In genomic region chr13:66703597-66703996, GRCh38 we compare ENCODE assay signal across 19 cellular contexts.
DNase-seq lines count a peak whose midpoint lies in the region; ATAC-seq and TF ChIP-seq lines count a peak whose summit lies in the region.
"Had no signal": no experiment of that assay in that cellular context is flagged by ENCODE, and none has a peak within 500 bp of the region (broad histone marks: within the 10 kb centered on the region; RNA-seq: fewer than 3 reads in every experiment).

No MANE protein-coding gene starts in this region.

- no peaks in the 10 kb centered on the region for H3K4me1 ChIP-seq in HEK293 (ENCODE audit: control insufficient read depth, insufficient read depth, low read length)
- H3K4me1 ChIP-seq in OCI-LY1 (ENCODE audit: insufficient read depth, low read length, severe bottlenecking), result peaks cover 13% of the 10 kb centered on the region
- H3K4me1 ChIP-seq: Caco-2 had no signal

- ATAC-seq in HG02678 (IDR thresholded peaks at IDR 0.05; ENCODE audit: unreplicated experiment) (no peak), Right ventricle myocardium superior (ENCODE audit: poor library complexity) (no peak)
- ATAC-seq: HepG2 had no signal

- peak overlapping the region; percentile 13; the same call in 1 of the 2 replicates for H2AFZ ChIP-seq in OCI-LY1 (ENCODE audit: low read length)
- H2AFZ ChIP-seq: GM23248 had no signal

- no peaks in the 10 kb centered on the region for H3K9me3 ChIP-seq in HEK293 (ENCODE audit: control insufficient read depth, insufficient read depth, low read depth, low read length)
- H3K9me3 ChIP-seq in OCI-LY1 (ENCODE audit: low read length), result peaks cover 15% of the 10 kb centered on the region
- H3K9me3 ChIP-seq: Caco-2 had no signal

- H3K27ac ChIP-seq in HEK293 (ENCODE audit: extremely low read depth, low read depth, low read length) (no peak overlapping the region), OCI-LY1 (ENCODE audit: low read depth, low read length, poor library complexity, severe bottlenecking) (no peak overlapping the region)
- H3K27ac ChIP-seq: C4-2B, GM23248 had no signal

- no peaks in the 10 kb centered on the region for H3F3A ChIP-seq in OCI-LY1 (ENCODE audit: insufficient read depth, low read length)

- no peaks in the 10 kb centered on the region for H4K20me1 ChIP-seq in OCI-LY1 (ENCODE audit: insufficient read depth, low read length)

- DNase-seq in left kidney (ENCODE audit: low read depth, low spot score) (peak; percentile 67), progenitor cell of endocrine pancreas (ENCODE audit: low spot score, unreplicated experiment) (no peak), Right ventricle myocardium superior (no peak), occipital lobe (lab: John Stamatoyannopoulos, UW) (no peak)
- DNase-seq: ACHN; Caco-2; CD4-positive, alpha-beta T cell; DMS153; DMS79; GF-D8; GM23248; HCEC 1CT; KBM-7 had no signal

- H3K4me3 ChIP-seq in HEK293 (ENCODE audit: low read depth, low read length) (no peak overlapping the region), OCI-LY1 (ENCODE audit: low read depth, low read length, poor library complexity, severe bottlenecking) (no peak overlapping the region)
- H3K4me3 ChIP-seq: GM23248 had no signal

- CTCF ChIA-PET in HEK293 (lab: Yijun Ruan, JAX), result no interaction called here

- intact Hi-C loops in Right ventricle myocardium superior (cut with DNase I), result no loop called here

- TF ChIP-seq CTCF in HEK293 (tag by site-specific recombination; IDR thresholded peaks at IDR 0.05) (no peak), OCI-LY1 (IDR thresholded peaks at IDR 0.05; ENCODE audit: low read length) (no peak), progenitor cell of endocrine pancreas (IDR thresholded peaks at IDR 0.05; ENCODE audit: unreplicated experiment) (no peak)

- no peaks in the 10 kb centered on the region for H3K79me2 ChIP-seq in OCI-LY1 (ENCODE audit: insufficient read depth, low read length)

- no peak overlapping the region for H3K27ac Mint-ChIP-seq in progenitor cell of endocrine pancreas
- H3K27ac Mint-ChIP-seq: CD4-positive, alpha-beta T cell; IgD-negative memory B cell had no signal

- no peaks in the 10 kb centered on the region for H3K27me3 Mint-ChIP-seq in progenitor cell of endocrine pancreas
- H3K27me3 Mint-ChIP-seq: CD4-positive, alpha-beta T cell; IgD-negative memory B cell had no signal

- no peaks in the 10 kb centered on the region for H3K27me3 ChIP-seq in OCI-LY1 (ENCODE audit: insufficient read depth, low read length)

- peaks cover 4% of the 10 kb centered on the region for H3K4me1 Mint-ChIP-seq in progenitor cell of endocrine pancreas (ENCODE audit: low read depth)
- H3K4me1 Mint-ChIP-seq: IgD-negative memory B cell had no signal

- no peaks in the 10 kb centered on the region for H3K9me2 ChIP-seq in OCI-LY1 (ENCODE audit: low read depth, low read length)

- H3K4me2 ChIP-seq in OCI-LY1 (ENCODE audit: low read length), result no peak overlapping the region

- H3K9me3 Mint-ChIP-seq in progenitor cell of endocrine pancreas (ENCODE audit: low read depth), result no peaks in the 10 kb centered on the region
- H3K9me3 Mint-ChIP-seq: CD4-positive, alpha-beta T cell; IgD-negative memory B cell had no signal

- no peak overlapping the region for H3K4me3 Mint-ChIP-seq in progenitor cell of endocrine pancreas (ENCODE audit: low read depth)
- H3K4me3 Mint-ChIP-seq: CD4-positive, alpha-beta T cell; IgD-negative memory B cell had no signal

- H3K36me3 ChIP-seq in HEK293 (ENCODE audit: control insufficient read depth in 2 of 2, insufficient read depth in 1 of 2, low read length in 2 of 2), result no peaks in the 10 kb centered on the region
- no peaks in the 10 kb centered on the region; the same call in 1 of the 2 replicates for H3K36me3 ChIP-seq in OCI-LY1 (ENCODE audit: insufficient read depth, low read length)

- no peak overlapping the region for H3K9ac ChIP-seq in OCI-LY1 (ENCODE audit: low read length)
- H3K9ac ChIP-seq: GM23248 had no signal

- no peaks in the 10 kb centered on the region for H3K36me3 Mint-ChIP-seq in progenitor cell of endocrine pancreas (ENCODE audit: insufficient read depth)
- H3K36me3 Mint-ChIP-seq: IgD-negative memory B cell had no signal

- POLR2A ChIA-PET in HEK293 (lab: Yijun Ruan, JAX), result no interaction called here

TF ChIP-seq in HEK293, 187 proteins besides CTCF, POLR2A, EP300 and RAD21:
- TF ChIP-seq ZBTB17 (tag by site-specific recombination; IDR thresholded peaks at IDR 0.05) (0 out of 2 replicates have a peak, but pooled peaks have one; percentile 45), ZNF600 (tag by site-specific recombination; IDR thresholded peaks at IDR 0.05) (no peak), ZNF239 (tag by site-specific recombination; IDR thresholded peaks at IDR 0.05) (no peak), HOXD13 (CRISPR knock-in tag; IDR thresholded peaks at IDR 0.05; ENCODE audit: borderline replicate concordance) (no peak), ZNF777 (tag by site-specific recombination; IDR thresholded peaks at IDR 0.05; ENCODE audit: borderline replicate concordance) (no peak), ZNF785 (tag by site-specific recombination; IDR thresholded peaks at IDR 0.05) (no peak), MYNN (tag by site-specific recombination; IDR thresholded peaks at IDR 0.05; ENCODE audit: borderline replicate concordance) (no peak)
TF ChIP-seq in HEK293: peak in this region for 1.
